In the genomic region with DNA sequence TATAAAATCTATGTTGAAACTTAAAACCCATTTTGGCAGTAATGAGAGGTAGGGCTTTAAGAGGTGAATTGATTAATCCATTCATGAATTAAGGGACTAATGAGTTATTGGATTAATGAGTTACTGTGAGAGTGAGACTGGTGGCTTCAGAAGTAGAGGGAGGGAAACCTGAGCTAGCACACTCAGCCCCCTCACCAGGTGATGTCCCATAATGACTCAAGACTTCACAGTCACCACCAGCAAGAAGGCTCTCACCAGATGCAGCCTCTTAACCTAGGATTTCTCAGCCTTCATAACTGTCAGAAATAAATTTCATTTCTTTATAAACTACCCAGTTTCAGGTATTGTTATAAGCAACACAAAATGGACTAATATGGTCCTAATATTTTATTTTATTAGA, we compare ENCODE assay signal across 1 cellular context.
TF ChIP-seq lines count a peak whose summit lies in the region.

No MANE protein-coding gene starts in this region.

TF ChIP-seq in WTC11, 78 proteins besides CTCF, POLR2A, EP300 and RAD21 (continued from another document):
- TF ChIP-seq, protein P1, sequence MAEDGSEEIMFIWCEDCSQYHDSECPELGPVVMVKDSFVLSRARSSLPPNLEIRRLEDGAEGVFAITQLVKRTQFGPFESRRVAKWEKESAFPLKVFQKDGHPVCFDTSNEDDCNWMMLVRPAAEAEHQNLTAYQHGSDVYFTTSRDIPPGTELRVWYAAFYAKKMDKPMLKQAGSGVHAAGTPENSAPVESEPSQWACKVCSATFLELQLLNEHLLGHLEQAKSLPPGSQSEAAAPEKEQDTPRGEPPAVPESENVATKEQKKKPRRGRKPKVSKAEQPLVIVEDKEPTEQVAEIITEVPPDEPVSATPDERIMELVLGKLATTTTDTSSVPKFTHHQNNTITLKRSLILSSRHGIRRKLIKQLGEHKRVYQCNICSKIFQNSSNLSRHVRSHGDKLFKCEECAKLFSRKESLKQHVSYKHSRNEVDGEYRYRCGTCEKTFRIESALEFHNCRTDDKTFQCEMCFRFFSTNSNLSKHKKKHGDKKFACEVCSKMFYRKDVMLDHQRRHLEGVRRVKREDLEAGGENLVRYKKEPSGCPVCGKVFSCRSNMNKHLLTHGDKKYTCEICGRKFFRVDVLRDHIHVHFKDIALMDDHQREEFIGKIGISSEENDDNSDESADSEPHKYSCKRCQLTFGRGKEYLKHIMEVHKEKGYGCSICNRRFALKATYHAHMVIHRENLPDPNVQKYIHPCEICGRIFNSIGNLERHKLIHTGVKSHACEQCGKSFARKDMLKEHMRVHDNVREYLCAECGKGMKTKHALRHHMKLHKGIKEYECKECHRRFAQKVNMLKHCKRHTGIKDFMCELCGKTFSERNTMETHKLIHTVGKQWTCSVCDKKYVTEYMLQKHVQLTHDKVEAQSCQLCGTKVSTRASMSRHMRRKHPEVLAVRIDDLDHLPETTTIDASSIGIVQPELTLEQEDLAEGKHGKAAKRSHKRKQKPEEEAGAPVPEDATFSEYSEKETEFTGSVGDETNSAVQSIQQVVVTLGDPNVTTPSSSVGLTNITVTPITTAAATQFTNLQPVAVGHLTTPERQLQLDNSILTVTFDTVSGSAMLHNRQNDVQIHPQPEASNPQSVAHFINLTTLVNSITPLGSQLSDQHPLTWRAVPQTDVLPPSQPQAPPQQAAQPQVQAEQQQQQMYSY (CRISPR knock-in tag; IDR thresholded peaks at IDR 0.05): no peak
- TF ChIP-seq, protein P2, sequence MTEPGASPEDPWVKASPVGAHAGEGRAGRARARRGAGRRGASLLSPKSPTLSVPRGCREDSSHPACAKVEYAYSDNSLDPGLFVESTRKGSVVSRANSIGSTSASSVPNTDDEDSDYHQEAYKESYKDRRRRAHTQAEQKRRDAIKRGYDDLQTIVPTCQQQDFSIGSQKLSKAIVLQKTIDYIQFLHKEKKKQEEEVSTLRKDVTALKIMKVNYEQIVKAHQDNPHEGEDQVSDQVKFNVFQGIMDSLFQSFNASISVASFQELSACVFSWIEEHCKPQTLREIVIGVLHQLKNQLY (CRISPR knock-in tag; IDR thresholded peaks at IDR 0.05): no peak
- no peak for TF ChIP-seq ZNF263 (CRISPR knock-in tag; IDR thresholded peaks at IDR 0.05; ENCODE audit: low read depth)
- TF ChIP-seq OVOL2 (CRISPR knock-in tag; IDR thresholded peaks at IDR 0.05; ENCODE audit: borderline replicate concordance): no peak
- no peak for TF ChIP-seq ZNF396 (CRISPR knock-in tag; IDR thresholded peaks at IDR 0.05; ENCODE audit: borderline replicate concordance)
- TF ChIP-seq, protein P3, sequence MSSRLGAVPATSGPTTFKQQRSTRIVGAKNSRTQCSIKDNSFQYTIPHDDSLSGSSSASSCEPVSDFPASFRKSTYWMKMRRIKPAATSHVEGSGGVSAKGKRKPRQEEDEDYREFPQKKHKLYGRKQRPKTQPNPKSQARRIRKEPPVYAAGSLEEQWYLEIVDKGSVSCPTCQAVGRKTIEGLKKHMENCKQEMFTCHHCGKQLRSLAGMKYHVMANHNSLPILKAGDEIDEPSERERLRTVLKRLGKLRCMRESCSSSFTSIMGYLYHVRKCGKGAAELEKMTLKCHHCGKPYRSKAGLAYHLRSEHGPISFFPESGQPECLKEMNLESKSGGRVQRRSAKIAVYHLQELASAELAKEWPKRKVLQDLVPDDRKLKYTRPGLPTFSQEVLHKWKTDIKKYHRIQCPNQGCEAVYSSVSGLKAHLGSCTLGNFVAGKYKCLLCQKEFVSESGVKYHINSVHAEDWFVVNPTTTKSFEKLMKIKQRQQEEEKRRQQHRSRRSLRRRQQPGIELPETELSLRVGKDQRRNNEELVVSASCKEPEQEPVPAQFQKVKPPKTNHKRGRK (CRISPR knock-in tag; IDR thresholded peaks at IDR 0.05; ENCODE audit: borderline replicate concordance): no peak
- TF ChIP-seq CREM (CRISPR knock-in tag; IDR thresholded peaks at IDR 0.05): no peak
- TF ChIP-seq FOXJ3 (CRISPR knock-in tag; IDR thresholded peaks at IDR 0.05; ENCODE audit: borderline replicate concordance): no peak
- TF ChIP-seq, protein P4, sequence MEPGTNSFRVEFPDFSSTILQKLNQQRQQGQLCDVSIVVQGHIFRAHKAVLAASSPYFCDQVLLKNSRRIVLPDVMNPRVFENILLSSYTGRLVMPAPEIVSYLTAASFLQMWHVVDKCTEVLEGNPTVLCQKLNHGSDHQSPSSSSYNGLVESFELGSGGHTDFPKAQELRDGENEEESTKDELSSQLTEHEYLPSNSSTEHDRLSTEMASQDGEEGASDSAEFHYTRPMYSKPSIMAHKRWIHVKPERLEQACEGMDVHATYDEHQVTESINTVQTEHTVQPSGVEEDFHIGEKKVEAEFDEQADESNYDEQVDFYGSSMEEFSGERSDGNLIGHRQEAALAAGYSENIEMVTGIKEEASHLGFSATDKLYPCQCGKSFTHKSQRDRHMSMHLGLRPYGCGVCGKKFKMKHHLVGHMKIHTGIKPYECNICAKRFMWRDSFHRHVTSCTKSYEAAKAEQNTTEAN (CRISPR knock-in tag; IDR thresholded peaks at IDR 0.05): no peak
- TF ChIP-seq, protein P5, sequence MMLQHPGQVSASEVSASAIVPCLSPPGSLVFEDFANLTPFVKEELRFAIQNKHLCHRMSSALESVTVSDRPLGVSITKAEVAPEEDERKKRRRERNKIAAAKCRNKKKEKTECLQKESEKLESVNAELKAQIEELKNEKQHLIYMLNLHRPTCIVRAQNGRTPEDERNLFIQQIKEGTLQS (CRISPR knock-in tag; conservative IDR thresholded peaks at IDR 0.05): no peak
- no peak for TF ChIP-seq ZNF423 (CRISPR knock-in tag; IDR thresholded peaks at IDR 0.05)
- TF ChIP-seq, protein P6, sequence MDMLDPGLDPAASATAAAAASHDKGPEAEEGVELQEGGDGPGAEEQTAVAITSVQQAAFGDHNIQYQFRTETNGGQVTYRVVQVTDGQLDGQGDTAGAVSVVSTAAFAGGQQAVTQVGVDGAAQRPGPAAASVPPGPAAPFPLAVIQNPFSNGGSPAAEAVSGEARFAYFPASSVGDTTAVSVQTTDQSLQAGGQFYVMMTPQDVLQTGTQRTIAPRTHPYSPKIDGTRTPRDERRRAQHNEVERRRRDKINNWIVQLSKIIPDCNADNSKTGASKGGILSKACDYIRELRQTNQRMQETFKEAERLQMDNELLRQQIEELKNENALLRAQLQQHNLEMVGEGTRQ (CRISPR knock-in tag; IDR thresholded peaks at IDR 0.05): no peak
- TF ChIP-seq, protein P7, sequence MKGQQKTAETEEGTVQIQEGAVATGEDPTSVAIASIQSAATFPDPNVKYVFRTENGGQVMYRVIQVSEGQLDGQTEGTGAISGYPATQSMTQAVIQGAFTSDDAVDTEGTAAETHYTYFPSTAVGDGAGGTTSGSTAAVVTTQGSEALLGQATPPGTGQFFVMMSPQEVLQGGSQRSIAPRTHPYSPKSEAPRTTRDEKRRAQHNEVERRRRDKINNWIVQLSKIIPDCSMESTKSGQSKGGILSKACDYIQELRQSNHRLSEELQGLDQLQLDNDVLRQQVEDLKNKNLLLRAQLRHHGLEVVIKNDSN (CRISPR knock-in tag; IDR thresholded peaks at IDR 0.05): no peak
- TF ChIP-seq, protein P8, sequence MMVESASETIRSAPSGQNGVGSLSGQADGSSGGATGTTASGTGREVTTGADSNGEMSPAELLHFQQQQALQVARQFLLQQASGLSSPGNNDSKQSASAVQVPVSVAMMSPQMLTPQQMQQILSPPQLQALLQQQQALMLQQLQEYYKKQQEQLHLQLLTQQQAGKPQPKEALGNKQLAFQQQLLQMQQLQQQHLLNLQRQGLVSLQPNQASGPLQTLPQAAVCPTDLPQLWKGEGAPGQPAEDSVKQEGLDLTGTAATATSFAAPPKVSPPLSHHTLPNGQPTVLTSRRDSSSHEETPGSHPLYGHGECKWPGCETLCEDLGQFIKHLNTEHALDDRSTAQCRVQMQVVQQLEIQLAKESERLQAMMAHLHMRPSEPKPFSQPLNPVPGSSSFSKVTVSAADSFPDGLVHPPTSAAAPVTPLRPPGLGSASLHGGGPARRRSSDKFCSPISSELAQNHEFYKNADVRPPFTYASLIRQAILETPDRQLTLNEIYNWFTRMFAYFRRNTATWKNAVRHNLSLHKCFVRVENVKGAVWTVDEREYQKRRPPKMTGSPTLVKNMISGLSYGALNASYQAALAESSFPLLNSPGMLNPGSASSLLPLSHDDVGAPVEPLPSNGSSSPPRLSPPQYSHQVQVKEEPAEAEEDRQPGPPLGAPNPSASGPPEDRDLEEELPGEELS (CRISPR knock-in tag; IDR thresholded peaks at IDR 0.05): no peak
- no peak for TF ChIP-seq NFYB (CRISPR knock-in tag; conservative IDR thresholded peaks at IDR 0.05; ENCODE audit: low read depth)
